In genomic region chr14:64943981-64944520, GRCh38 we compare ENCODE assay signal across 19 cellular contexts. TPM values are rescaled to one million over a fixed set of nuclear protein-coding genes. Genes with fewer than 3 reads are reported as not detected.
DNase-seq lines count a peak whose midpoint lies in the region; ATAC-seq and TF ChIP-seq lines count a peak whose summit lies in the region.
"Had no signal": no experiment of that assay in that cellular context is flagged by ENCODE, and none has a peak within 500 bp of the region (broad histone marks: within the 10 kb centered on the region; RNA-seq: fewer than 3 reads in every experiment).

No MANE protein-coding gene starts in this region.

- no peak for TF ChIP-seq CTCF in natural killer cell (IDR thresholded peaks at IDR 0.05)
- no peak for TF ChIP-seq CTCF in glutamatergic neuron (IDR thresholded peaks at IDR 0.05; ENCODE audit: partially characterized antibody, unreplicated experiment)

- no peak overlapping the region for H2AK5ac ChIP-seq in trophoblast cell (ENCODE audit: low read length)

- H3K4me2 ChIP-seq in trophoblast cell (ENCODE audit: low read length), result no peak overlapping the region

- no peak overlapping the region for H3K4ac ChIP-seq in trophoblast cell (ENCODE audit: low read depth, low read length)

- H3K27ac ChIP-seq in trophoblast cell (ENCODE audit: low read depth, low read length), result no peak overlapping the region

- H3K27me3 Mint-ChIP-seq in natural killer cell (ENCODE audit: low read depth in 2 of 2), result no peaks in the 10 kb centered on the region
- no peaks in the 10 kb centered on the region for H3K27me3 Mint-ChIP-seq in natural killer cell treated with Interleukin-12 subunit alpha and Interleukin-12 subunit beta and Interleukin-15 and Interleukin-18, amount 100 ng/mL, for 72 hours
- no peaks in the 10 kb centered on the region for H3K27me3 Mint-ChIP-seq in glutamatergic neuron (ENCODE audit: unreplicated experiment)

- H3K14ac ChIP-seq in trophoblast cell (ENCODE audit: low read length), result no peak overlapping the region

- H2AFZ ChIP-seq in trophoblast cell (ENCODE audit: insufficient read depth, low read length, poor library complexity), result no peak overlapping the region

- intact Hi-C loops in natural killer cell (cut with micrococcal nuclease), result no loop called here

- H2BK120ac ChIP-seq in trophoblast cell (ENCODE audit: insufficient read depth, low read length, poor library complexity), result no peak overlapping the region

- no peaks in the 10 kb centered on the region for H3K27me3 ChIP-seq in trophoblast cell (ENCODE audit: insufficient read depth, low read length)

- H3K27ac Mint-ChIP-seq in natural killer cell (peak overlapping the region; percentile 23 to 74), glutamatergic neuron (ENCODE audit: unreplicated experiment) (peak overlapping the region; percentile 62)
- H3K27ac Mint-ChIP-seq in natural killer cell treated with Interleukin-12 subunit alpha and Interleukin-12 subunit beta and Interleukin-15 and Interleukin-18, amount 100 ng/mL, for 72 hours, result peak overlapping the region in 1 of 2 donors; percentile 75
- H3K27ac Mint-ChIP-seq: T-helper 1 cell treated with Interleukin-12 subunit alpha and Interleukin-12 subunit beta and Interleukin-4 antibody, amounts not matched to agents 30 μg/mL and 1 μg/mL, for 36 hours had no signal

- H4K8ac ChIP-seq in trophoblast cell (ENCODE audit: low read depth, low read length), result no peak overlapping the region

- no peaks in the 10 kb centered on the region for H3K79me2 ChIP-seq in trophoblast cell (ENCODE audit: control insufficient read depth, insufficient read depth, low read length, poor library complexity)

- H3K4me3 Mint-ChIP-seq in natural killer cell, result no peak overlapping the region
- H3K4me3 Mint-ChIP-seq in natural killer cell treated with Interleukin-12 subunit alpha and Interleukin-12 subunit beta and Interleukin-15 and Interleukin-18, amount 100 ng/mL, for 72 hours, result no peak overlapping the region
- no peak overlapping the region for H3K4me3 Mint-ChIP-seq in glutamatergic neuron (ENCODE audit: unreplicated experiment)
- H3K4me3 Mint-ChIP-seq: T-helper 1 cell treated with Interleukin-12 subunit alpha and Interleukin-12 subunit beta and Interleukin-4 antibody, amounts not matched to agents 30 μg/mL and 1 μg/mL, for 36 hours had no signal

- H3K79me1 ChIP-seq in trophoblast cell (ENCODE audit: low read length), result no peaks in the 10 kb centered on the region

- no peak overlapping the region for H3K18ac ChIP-seq in trophoblast cell (ENCODE audit: low read length)

- WGBS in trophoblast cell (ENCODE audit: extremely low coverage, insufficient coverage, insufficient read length), result no CpG with 5 or more reads among the region's 3 CpGs

- no peak overlapping the region for H2BK5ac ChIP-seq in trophoblast cell (ENCODE audit: low read depth, low read length, poor library complexity)

- H4K12ac ChIP-seq in trophoblast cell (ENCODE audit: low read depth, low read length), result no peak overlapping the region

- H3K23ac ChIP-seq in trophoblast cell (ENCODE audit: low read length), result no peak overlapping the region

- H4K91ac ChIP-seq in trophoblast cell (ENCODE audit: low read depth, low read length), result no peak overlapping the region

- no peak overlapping the region for H2BK12ac ChIP-seq in trophoblast cell (ENCODE audit: low read length)

- no peak for DNase-seq in natural killer cell
- DNase-seq in natural killer cell treated with Interleukin-12 subunit alpha and Interleukin-12 subunit beta and Interleukin-15 and Interleukin-18, amount 100 ng/mL, for 72 hours (ENCODE audit: low spot score), result no peak
- DNase-seq in NCI-H2171 treated with DMSO at 0.1 percent for 48 hours (lab: John Stamatoyannopoulos, UW), result peak; percentile 81
- DNase-seq in glutamatergic neuron, result no peak
- DNase-seq in cerebellar nuclear complex (lab: John Stamatoyannopoulos, UW), result no peak
- DNase-seq in trophoblast cell, result no peak
- DNase-seq in stimulated activated CD4-positive, alpha-beta T cell treated with anti-CD3 and anti-CD28 coated beads, Interleukin-15, amount 100 ng/mL, for 24 hours, result no peak
- DNase-seq: activated CD4-positive, CD25-positive, alpha-beta regulatory T cell; activated T-cell treated with anti-CD3 and anti-CD28 coated beads for 4 hours; GOT3; mesenchymal stem cell; MM.1S; NCI-H1930; NCI-H774; RPMI8226 had no signal

- no peak for ATAC-seq in natural killer cell
- ATAC-seq in natural killer cell treated with Interleukin-12 subunit alpha and Interleukin-12 subunit beta and Interleukin-15 and Interleukin-18, amount 100 ng/mL, for 72 hours, result no peak

- no peak overlapping the region for H3K4me3 ChIP-seq in trophoblast cell (ENCODE audit: low read depth, low read length)

- H3K9me3 Mint-ChIP-seq in natural killer cell, result no peaks in the 10 kb centered on the region
- H3K9me3 Mint-ChIP-seq in natural killer cell treated with Interleukin-12 subunit alpha and Interleukin-12 subunit beta and Interleukin-15 and Interleukin-18, amount 100 ng/mL, for 72 hours, result no peaks in the 10 kb centered on the region
- H3K9me3 Mint-ChIP-seq in glutamatergic neuron (ENCODE audit: unreplicated experiment), result peaks cover 9% of the 10 kb centered on the region
- H3K9me3 Mint-ChIP-seq: T-helper 1 cell treated with Interleukin-12 subunit alpha and Interleukin-12 subunit beta and Interleukin-4 antibody, amounts not matched to agents 30 μg/mL and 1 μg/mL, for 36 hours had no signal

- peaks cover 0 to 5% of the 10 kb centered on the region in 2 experiments for H3K4me1 ChIP-seq in trophoblast cell (ENCODE audit: control insufficient read depth in 1 of 2, insufficient read depth in 2 of 2, low read length in 2 of 2)

- H3K36me3 ChIP-seq in trophoblast cell (ENCODE audit: control insufficient read depth in 1 of 2, insufficient read depth in 2 of 2, low read length in 2 of 2), result peaks cover 21 to 23% of the 10 kb centered on the region in 2 experiments

- H3K9ac ChIP-seq in trophoblast cell (ENCODE audit: low read length), result no peak overlapping the region

- H3K4me1 Mint-ChIP-seq in natural killer cell, result peaks cover 27 to 64% of the 10 kb centered on the region in 2 donors
- H3K4me1 Mint-ChIP-seq in natural killer cell treated with Interleukin-12 subunit alpha and Interleukin-12 subunit beta and Interleukin-15 and Interleukin-18, amount 100 ng/mL, for 72 hours (ENCODE audit: low read depth in 2 of 2), result peaks cover 14 to 26% of the 10 kb centered on the region in 2 donors
- no peaks in the 10 kb centered on the region for H3K4me1 Mint-ChIP-seq in glutamatergic neuron (ENCODE audit: low read depth, unreplicated experiment)

- H3K36me3 Mint-ChIP-seq in natural killer cell (no peaks in the 10 kb centered on the region), glutamatergic neuron (ENCODE audit: unreplicated experiment) (no peaks in the 10 kb centered on the region)
- no peaks in the 10 kb centered on the region for H3K36me3 Mint-ChIP-seq in natural killer cell treated with Interleukin-12 subunit alpha and Interleukin-12 subunit beta and Interleukin-15 and Interleukin-18, amount 100 ng/mL, for 72 hours

- no peaks in the 10 kb centered on the region for H3K9me3 ChIP-seq in trophoblast cell (ENCODE audit: insufficient read depth, low read depth, low read length)

RNA-seq across cellular contexts. Expression of gene GPX2, which starts 1.5 kb away (rescaled TPM):
- total RNA-seq in natural killer cell, result not detected
- not detected for total RNA-seq in natural killer cell treated with Interleukin-12 subunit alpha and Interleukin-12 subunit beta and Interleukin-15 and Interleukin-18, amount 100 ng/mL, for 72 hours
- 1.3 TPM for total RNA-seq in glutamatergic neuron (ENCODE audit: unreplicated experiment)
- polyA plus RNA-seq in trophoblast cell (2013), result 0.05 TPM in 1 of 2 replicates, not detected in the other
- total RNA-seq: cerebellum, endothelial cell of umbilical vein, HT1080 had no signal
- polyA plus RNA-seq: endothelial cell of umbilical vein had no signal

RNA-seq across cellular contexts. Expression of gene RAB15, which starts 28.1 kb away (rescaled TPM):
- total RNA-seq in natural killer cell (1 to 10 TPM in 2 of 3 donors, under 1 TPM in 1; 0.82 to 3.2 (median 1.7) TPM), glutamatergic neuron (ENCODE audit: unreplicated experiment) (79.5 TPM)
- 1 to 10 TPM; 1.8 to 2.1 TPM for total RNA-seq in natural killer cell treated with Interleukin-12 subunit alpha and Interleukin-12 subunit beta and Interleukin-15 and Interleukin-18, amount 100 ng/mL, for 72 hours
- polyA plus RNA-seq in trophoblast cell (2013), result 21.0 and 21.9 TPM in 2 replicates

RNA-seq across cellular contexts. Expression of gene CHURC1, which starts 29.8 kb away (rescaled TPM):
- total RNA-seq in natural killer cell, result 10 to 100 TPM; 56.1 to 65.5 (median 65.4) TPM
- total RNA-seq in natural killer cell treated with Interleukin-12 subunit alpha and Interleukin-12 subunit beta and Interleukin-15 and Interleukin-18, amount 100 ng/mL, for 72 hours, result 10 to 100 TPM; 27.8 to 38.6 TPM
- total RNA-seq in glutamatergic neuron (ENCODE audit: unreplicated experiment), result 40.6 TPM
- 58.2 and 62.6 TPM in 2 replicates for polyA plus RNA-seq in trophoblast cell (2013)

RNA-seq across cellular contexts. Expression of gene FNTB, which starts 42.6 kb away (rescaled TPM):
- total RNA-seq in natural killer cell (1 to 10 TPM; 4.0 to 8.7 (median 8.4) TPM), glutamatergic neuron (ENCODE audit: unreplicated experiment) (15.2 TPM)
- 10 to 100 TPM; 13.4 to 30.9 TPM for total RNA-seq in natural killer cell treated with Interleukin-12 subunit alpha and Interleukin-12 subunit beta and Interleukin-15 and Interleukin-18, amount 100 ng/mL, for 72 hours
- polyA plus RNA-seq in trophoblast cell (2013), result 11.9 and 12.1 TPM in 2 replicates

Comparison
In these comparisons a context has a peak if more than half of its experiments do, and no peak if none do; other contexts are left out.
1. RNA of gene RAB15, which starts 28.1 kb away (total RNA-seq): 79.5 TPM in glutamatergic neuron (single experiment); 1.8 to 2.1 TPM in natural killer cell treated with Interleukin-12 subunit alpha and Interleukin-12 subunit beta and Interleukin-15 and Interleukin-18, amount 100 ng/mL, for 72 hours and 0.82 to 3.2 TPM in natural killer cell; every median in the first group is over 10 times any median in the second.